31 cellular contexts compared by ENCODE assay signal in the genomic region with DNA sequence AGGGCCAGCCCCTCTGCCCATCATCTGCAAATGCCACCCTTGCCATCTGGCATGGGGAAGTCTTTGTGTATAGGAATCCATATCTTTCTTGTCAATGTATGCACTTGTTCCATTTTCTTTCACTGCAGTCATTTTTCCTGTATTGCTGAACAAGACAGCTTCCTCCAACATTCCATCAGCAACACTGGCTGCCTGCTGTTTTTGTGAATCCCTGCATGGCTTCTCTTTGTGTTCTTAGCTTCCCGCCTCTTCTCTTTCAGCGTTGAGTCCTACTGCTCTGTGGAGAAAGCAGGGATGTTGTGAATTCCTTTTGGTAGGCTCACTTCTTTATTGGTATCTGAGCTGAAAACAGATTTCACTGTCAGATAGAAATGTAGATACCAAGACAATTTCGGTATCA.
DNase-seq lines count a peak whose midpoint lies in the region; ATAC-seq, FAIRE-seq and TF ChIP-seq lines count a peak whose summit lies in the region.
"Had no signal": no experiment of that assay in that cellular context is flagged by ENCODE, and none has a peak within 500 bp of the region (broad histone marks: within the 10 kb centered on the region; RNA-seq: fewer than 3 reads in every experiment).

No MANE protein-coding gene starts in this region.

- H3K4me3 ChIP-seq in bronchial epithelial cell (ENCODE audit: low read depth, low read length) (no peak overlapping the region), spleen (no peak overlapping the region)
- H3K4me3 ChIP-seq: dorsolateral prefrontal cortex, hepatocyte, MG63 had no signal

- H3K9me3 ChIP-seq in spleen: peaks cover 0 to 22% (median 13%) of the 10 kb centered on the region in 8 donors
- H3K9me3 ChIP-seq: MG63 had no signal

- TF ChIP-seq POLR2A in spleen (IDR thresholded peaks at IDR 0.05): no peak

- WGBS in spleen, 5 donors: 81 to 89% (median 87%) methylated on average over 3 of the region's 3 CpGs

- H3K4me1 ChIP-seq in spleen: no peaks in the 10 kb centered on the region

- H3K9me3 Mint-ChIP-seq in osteocyte (ENCODE audit: unreplicated experiment): peaks cover 6% of the 10 kb centered on the region
- H3K9me3 Mint-ChIP-seq in naive thymus-derived CD8-positive, alpha-beta T cell: peaks cover 0 to 35% (median 15%) of the 10 kb centered on the region in 9 donors
- H3K9me3 Mint-ChIP-seq: CD4-positive, alpha-beta T cell had no signal

- intact Hi-C loops in spleen (cut with DNase I; ENCODE audit: low total_unique reads): no loop called here

- no peaks in the 10 kb centered on the region for H3K27me3 Mint-ChIP-seq in osteocyte (ENCODE audit: unreplicated experiment)
- peaks cover 0 to 4% (median 0%) of the 10 kb centered on the region in 5 donors for H3K27me3 Mint-ChIP-seq in naive thymus-derived CD8-positive, alpha-beta T cell
- H3K27me3 Mint-ChIP-seq: activated CD8-positive, alpha-beta memory T cell treated with anti-CD3 and anti-CD28 coated beads, Interleukin-2, amount 10 ng/mL, durations not matched to agents 7 days and 5 days; CD4-positive, alpha-beta T cell; memory B cell; type B pancreatic cell had no signal

- H3K27ac Mint-ChIP-seq in osteocyte (ENCODE audit: unreplicated experiment): no peak overlapping the region
- H3K27ac Mint-ChIP-seq in naive thymus-derived CD8-positive, alpha-beta T cell: no peak overlapping the region
- H3K27ac Mint-ChIP-seq: activated CD8-positive, alpha-beta memory T cell treated with anti-CD3 and anti-CD28 coated beads, Interleukin-2, amount 10 ng/mL, durations not matched to agents 7 days and 5 days; CD4-positive, alpha-beta T cell; memory B cell; T-helper 1 cell treated with Interleukin-12 subunit alpha and Interleukin-12 subunit beta and Interleukin-4 antibody, amounts not matched to agents 30 μg/mL and 1 μg/mL, for 36 hours; type B pancreatic cell had no signal

- peak; percentile 64 for FAIRE-seq in bronchial epithelial cell (lab: Jason Lieb, UNC)
- FAIRE-seq: endothelial cell of umbilical vein had no signal

- no peak overlapping the region for H3K27ac ChIP-seq in spleen
- H3K27ac ChIP-seq: dorsolateral prefrontal cortex, hepatocyte, HL-60 had no signal

- no peaks in the 10 kb centered on the region for H3K36me3 Mint-ChIP-seq in osteocyte (ENCODE audit: unreplicated experiment)
- peaks cover 0 to 9% (median 2%) of the 10 kb centered on the region in 3 donors for H3K36me3 Mint-ChIP-seq in naive thymus-derived CD8-positive, alpha-beta T cell
- H3K36me3 Mint-ChIP-seq: activated CD8-positive, alpha-beta memory T cell treated with anti-CD3 and anti-CD28 coated beads, Interleukin-2, amount 10 ng/mL, durations not matched to agents 7 days and 5 days; type B pancreatic cell had no signal

- no peaks in the 10 kb centered on the region for H3K4me1 Mint-ChIP-seq in osteocyte (ENCODE audit: unreplicated experiment)
- peaks cover 0 to under 1% (median 0%) of the 10 kb centered on the region in 4 donors for H3K4me1 Mint-ChIP-seq in naive thymus-derived CD8-positive, alpha-beta T cell
- H3K4me1 Mint-ChIP-seq: activated CD8-positive, alpha-beta memory T cell treated with anti-CD3 and anti-CD28 coated beads, Interleukin-2, amount 10 ng/mL, durations not matched to agents 7 days and 5 days; memory B cell had no signal

- no peak overlapping the region for H3K4me3 Mint-ChIP-seq in osteocyte (ENCODE audit: unreplicated experiment)
- no peak overlapping the region for H3K4me3 Mint-ChIP-seq in naive thymus-derived CD8-positive, alpha-beta T cell
- H3K4me3 Mint-ChIP-seq: activated CD8-positive, alpha-beta memory T cell treated with anti-CD3 and anti-CD28 coated beads, Interleukin-2, amount 10 ng/mL, durations not matched to agents 7 days and 5 days; CD4-positive, alpha-beta T cell; memory B cell; T-helper 1 cell treated with Interleukin-12 subunit alpha and Interleukin-12 subunit beta and Interleukin-4 antibody, amounts not matched to agents 30 μg/mL and 1 μg/mL, for 36 hours; type B pancreatic cell had no signal

- no peak for TF ChIP-seq CTCF in bronchial epithelial cell (IDR thresholded peaks at IDR 0.05; ENCODE audit: insufficient read depth, low read length, severe bottlenecking)
- TF ChIP-seq CTCF in osteocyte (IDR thresholded peaks at IDR 0.05): no peak
- TF ChIP-seq CTCF in spleen (IDR thresholded peaks at IDR 0.05 in 8 of 11, conservative IDR thresholded peaks at IDR 0.05 in 3 of 11): no peak

- POLR2A ChIA-PET in naive thymus-derived CD8-positive, alpha-beta T cell (lab: Charles Lee): no interaction called here

- ATAC-seq in naive thymus-derived CD8-positive, alpha-beta T cell: no peak
- ATAC-seq in GM19023 (IDR thresholded peaks at IDR 0.05; ENCODE audit: unreplicated experiment): no peak
- ATAC-seq: activated CD8-positive, alpha-beta memory T cell treated with anti-CD3 and anti-CD28 coated beads, Interleukin-2, amount 10 ng/mL, durations not matched to agents 7 days and 5 days; left lobe of liver; Right ventricle myocardium inferior; SK-N-SH treated with all-trans-retinoic acid at 6 μM for 48 hours had no signal

- DNase-seq in ELF-1 (ENCODE audit: low read depth, low spot score) (peak; percentile 30), bronchial epithelial cell (ENCODE audit: low read depth) (no peak), iPS-NIHi11 (ENCODE audit: low spot score) (peak; percentile 57), osteocyte (ENCODE audit: extremely low spot score, unreplicated experiment) (peak; percentile 17), spleen (no peak)
- no peak for DNase-seq in naive thymus-derived CD8-positive, alpha-beta T cell
- DNase-seq in stimulated activated CD4-positive, alpha-beta T cell treated with anti-CD3 and anti-CD28 coated beads, Interleukin-2, amount 100 ng/mL, for 48 hours: no peak
- DNase-seq: activated CD8-positive, alpha-beta memory T cell treated with anti-CD3 and anti-CD28 coated beads, Interleukin-2, amount 10 ng/mL, durations not matched to agents 7 days and 5 days; activated naive CD4-positive, alpha-beta T cell; AML-193; CD4-positive, alpha-beta T cell; dorsolateral prefrontal cortex; GOT3; KG1; MG63; NCI-H1105 treated with DMSO at 0.1 percent for 48 hours; NCI-H1930; NCI-H2171 treated with DMSO at 0.1 percent for 48 hours; NCI-H526 treated with DMSO at 0.1 percent for 48 hours; occipital lobe; stimulated activated naive CD4-positive, alpha-beta T cell had no signal

- H3K36me3 ChIP-seq in bronchial epithelial cell (ENCODE audit: control insufficient read depth, insufficient read depth, low read length) (no peaks in the 10 kb centered on the region), spleen (no peaks in the 10 kb centered on the region)
- H3K36me3 ChIP-seq: MG63 had no signal

- H3K27me3 ChIP-seq in bronchial epithelial cell (ENCODE audit: control insufficient read depth, insufficient read depth, low read length) (no peaks in the 10 kb centered on the region), spleen (replicated peaks in 1 of 7) (no peaks in the 10 kb centered on the region)
- H3K27me3 ChIP-seq: dorsolateral prefrontal cortex, hepatocyte, MG63 had no signal

Comparison
In these comparisons a context has a peak if more than half of its experiments do, and no peak if none do; other contexts are left out.
1. DNase-seq: peak in ELF-1 (single experiment), iPS-NIHi11 (single experiment) and osteocyte (single experiment); none in bronchial epithelial cell (single experiment), naive thymus-derived CD8-positive, alpha-beta T cell (0 of 10), stimulated activated CD4-positive, alpha-beta T cell treated with anti-CD3 and anti-CD28 coated beads, Interleukin-2, amount 100 ng/mL, for 48 hours (0 of 2) and spleen (single experiment).